ENCODE assay signal across 1 cellular context in the genomic region with DNA sequence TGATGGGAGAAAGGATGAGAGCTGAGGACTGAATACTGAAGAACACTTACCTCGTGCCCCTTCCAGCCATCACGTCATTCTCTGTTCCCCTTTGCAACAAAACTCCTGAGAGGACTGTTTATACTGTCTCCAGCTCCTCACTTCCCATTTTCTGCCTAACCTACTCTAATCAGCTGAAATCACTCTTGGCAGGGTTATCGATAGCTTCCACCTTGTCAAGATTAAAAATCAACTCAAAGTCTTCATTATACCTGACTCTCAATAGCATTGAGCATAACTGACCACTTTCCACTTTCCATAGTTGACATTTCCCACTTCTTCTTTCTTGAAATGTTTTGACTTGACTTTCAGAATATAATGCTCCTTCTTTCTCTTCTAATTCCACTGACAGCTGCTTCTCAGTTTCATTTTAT.
TF ChIP-seq lines count a peak whose summit lies in the region.

No MANE protein-coding gene starts in this region.

TF ChIP-seq in endothelial cell of umbilical vein, 7 proteins besides CTCF, POLR2A, EP300 and RAD21:
- TF ChIP-seq FOS (IDR thresholded peaks at IDR 0.05; ENCODE audit: borderline replicate concordance, insufficient read depth, low read length) (no peak), GATA2 (IDR thresholded peaks at IDR 0.05; ENCODE audit: insufficient read depth, insufficient read length, low read depth, low read length) (no peak), POLR2AphosphoS5 (IDR thresholded peaks at IDR 0.05; ENCODE audit: insufficient read depth, low read depth, low read length) (no peak), MYC (IDR thresholded peaks at IDR 0.05; ENCODE audit: low read depth, low read length) (no peak), EZH2 (IDR thresholded peaks at IDR 0.05; ENCODE audit: borderline replicate concordance, low read depth, low read length, severe bottlenecking) (no peak), JUN (IDR thresholded peaks at IDR 0.05; ENCODE audit: borderline replicate concordance, insufficient read depth, insufficient read length, low read depth) (no peak)
- TF ChIP-seq, protein P1, sequence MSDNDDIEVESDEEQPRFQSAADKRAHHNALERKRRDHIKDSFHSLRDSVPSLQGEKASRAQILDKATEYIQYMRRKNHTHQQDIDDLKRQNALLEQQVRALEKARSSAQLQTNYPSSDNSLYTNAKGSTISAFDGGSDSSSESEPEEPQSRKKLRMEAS (IDR thresholded peaks at IDR 0.05; ENCODE audit: insufficient read depth, insufficient read length), result no peak
